In genomic region chr14:22226381-22226780, GRCh38 we compare ENCODE assay signal across 8 cellular contexts.
DNase-seq lines count a peak whose midpoint lies in the region; FAIRE-seq and TF ChIP-seq lines count a peak whose summit lies in the region.

No MANE protein-coding gene starts in this region.

- peaks cover 28% of the 10 kb centered on the region for H3K4me1 Mint-ChIP-seq in astrocyte (ENCODE audit: low read depth, unreplicated experiment)

- FAIRE-seq in astrocyte (lab: Jason Lieb, UNC), result no peak

- peak overlapping the region; percentile 69 for H3K9ac ChIP-seq in astrocyte (ENCODE audit: low read length)

- H3K4me3 Mint-ChIP-seq in astrocyte (ENCODE audit: unreplicated experiment), result no peak overlapping the region

- H3K36me3 Mint-ChIP-seq in astrocyte (ENCODE audit: low read depth, unreplicated experiment), result no peaks in the 10 kb centered on the region

- H2AFZ ChIP-seq in astrocyte (ENCODE audit: low read depth, low read length), result peak overlapping the region; percentile 29

- peak overlapping the region; percentile 88 for H3K27ac Mint-ChIP-seq in astrocyte (ENCODE audit: unreplicated experiment)

- peak overlapping the region; percentile 72 for H3K4me2 ChIP-seq in astrocyte (ENCODE audit: low read length)

- H3K4me3 ChIP-seq in astrocyte (ENCODE audit: insufficient read depth, low read depth, low read length) (peak overlapping the region; percentile 31), retinal pigment epithelial cell (ENCODE audit: low read length) (no peak overlapping the region)

- no peaks in the 10 kb centered on the region for H3K36me3 ChIP-seq in astrocyte (ENCODE audit: insufficient read depth, low read length)

- H3K27me3 ChIP-seq in astrocyte (ENCODE audit: insufficient read depth, low read length), result no peaks in the 10 kb centered on the region

- no peaks in the 10 kb centered on the region for H3K9me3 Mint-ChIP-seq in astrocyte (ENCODE audit: unreplicated experiment)

- peaks cover 15% of the 10 kb centered on the region for H3K4me1 ChIP-seq in astrocyte (ENCODE audit: insufficient read depth, low read length)

- H3K79me2 ChIP-seq in astrocyte (ENCODE audit: insufficient read depth, low read length), result no peaks in the 10 kb centered on the region

- TF ChIP-seq CTCF in astrocyte (IDR thresholded peaks at IDR 0.05; ENCODE audit: insufficient read depth, low read depth, low read length), result peak; percentile 47
- peak; percentile 38 for TF ChIP-seq CTCF in retinal pigment epithelial cell (conservative IDR thresholded peaks at IDR 0.05; ENCODE audit: low read depth, low read length)

- H4K20me1 ChIP-seq in astrocyte (ENCODE audit: insufficient read depth, low read length), result no peaks in the 10 kb centered on the region

- H3K27ac ChIP-seq in astrocyte (ENCODE audit: low read depth, low read length), result peak overlapping the region; percentile 92

- no peaks in the 10 kb centered on the region for H3K9me3 ChIP-seq in astrocyte (ENCODE audit: insufficient read depth, low read depth, low read length)

- peaks cover 2% of the 10 kb centered on the region for H3K27me3 Mint-ChIP-seq in astrocyte (ENCODE audit: low read depth, unreplicated experiment)

- DNase-seq in DMS 273 (lab: John Stamatoyannopoulos, UW; ENCODE audit: unreplicated experiment) (peak; percentile 10), DMS 273 treated with DMSO at 0.1 percent for 48 hours (lab: John Stamatoyannopoulos, UW) (no peak), NOMO-1 (lab: John Stamatoyannopoulos, UW; ENCODE audit: unreplicated experiment in 2 of 2) (peak; percentile 87 to 95), astrocyte (ENCODE audit: low read depth) (no peak), retinal pigment epithelial cell (ENCODE audit: low read depth) (no peak), AG08395 (ENCODE audit: low spot score) (no peak), KG1 (lab: John Stamatoyannopoulos, UW) (no peak), NCI-H1694 treated with DMSO at 0.1 percent for 48 hours (lab: John Stamatoyannopoulos, UW) (no peak)

Comparison
In these comparisons a context has a peak if more than half of its experiments do, and no peak if none do; other contexts are left out.
1. DNase-seq: peak in DMS 273 (single experiment) and NOMO-1 (2 of 2); none in DMS 273 treated with DMSO at 0.1 percent for 48 hours (single experiment), astrocyte (single experiment), retinal pigment epithelial cell (single experiment), AG08395 (single experiment), KG1 (single experiment) and NCI-H1694 treated with DMSO at 0.1 percent for 48 hours (single experiment).